ENCODE assay signal across 8 cellular contexts in genomic region chr4:83356899-83357661, GRCh38. TPM values are rescaled to one million over a fixed set of nuclear protein-coding genes. Genes with fewer than 3 reads are reported as not detected.
DNase-seq lines count a peak whose midpoint lies in the region; ATAC-seq and TF ChIP-seq lines count a peak whose summit lies in the region.

No MANE protein-coding gene starts in this region.

- TF ChIP-seq CTCF in vagina (IDR thresholded peaks at IDR 0.05) (no peak), Peyer's patch (IDR thresholded peaks at IDR 0.05) (no peak), BE2C (IDR thresholded peaks at IDR 0.05; ENCODE audit: low read depth, low read length) (no peak)

- no peak overlapping the region for H3K4me3 Mint-ChIP-seq in T-helper 1 cell treated with Interleukin-12 subunit alpha and Interleukin-12 subunit beta and Interleukin-4 antibody, amounts not matched to agents 30 μg/mL and 1 μg/mL, for 36 hours

- DNase-seq in left cardiac atrium (no peak), vagina (ENCODE audit: extremely low spot score in 2 of 2) (no peak), GM19238 (ENCODE audit: insufficient read length, low spot score) (no peak), Peyer's patch (no peak), BE2C (no peak)

- H3K4me1 ChIP-seq in vagina (no peaks in the 10 kb centered on the region), Peyer's patch (no peaks in the 10 kb centered on the region), BE2C (no peaks in the 10 kb centered on the region)

- intact Hi-C loops in left cardiac atrium (cut with DNase I) (no loop called here), vagina (cut with DNase I) (no loop called here)

- H3K9me3 ChIP-seq in vagina (no peaks in the 10 kb centered on the region), Peyer's patch (no peaks in the 10 kb centered on the region), BE2C (no peaks in the 10 kb centered on the region)

- peak; percentile 81 for ATAC-seq in GM18502 (IDR thresholded peaks at IDR 0.05; ENCODE audit: poor library complexity, unreplicated experiment)
- ATAC-seq in HG02571 (IDR thresholded peaks at IDR 0.05; ENCODE audit: unreplicated experiment) = peak; percentile 59
- ATAC-seq in left cardiac atrium = peak; percentile 76 to 95

- H3K9me3 Mint-ChIP-seq in T-helper 1 cell treated with Interleukin-12 subunit alpha and Interleukin-12 subunit beta and Interleukin-4 antibody, amounts not matched to agents 30 μg/mL and 1 μg/mL, for 36 hours = peaks cover 12% of the 10 kb centered on the region

- peaks cover 4% of the 10 kb centered on the region for H3K36me3 Mint-ChIP-seq in T-helper 1 cell treated with Interleukin-12 subunit alpha and Interleukin-12 subunit beta and Interleukin-4 antibody, amounts not matched to agents 30 μg/mL and 1 μg/mL, for 36 hours (ENCODE audit: low read depth)

- H3K36me3 ChIP-seq in vagina (no peaks in the 10 kb centered on the region), Peyer's patch (no peaks in the 10 kb centered on the region), BE2C (no peaks in the 10 kb centered on the region)

- peaks cover 18% of the 10 kb centered on the region for H3K4me1 Mint-ChIP-seq in T-helper 1 cell treated with Interleukin-12 subunit alpha and Interleukin-12 subunit beta and Interleukin-4 antibody, amounts not matched to agents 30 μg/mL and 1 μg/mL, for 36 hours (ENCODE audit: low read depth)

- H3K27ac ChIP-seq in vagina (peak overlapping the region; percentile 47), Peyer's patch (no peak overlapping the region)

- H3K4me3 ChIP-seq in vagina (no peak overlapping the region), Peyer's patch (no peak overlapping the region), BE2C (ENCODE audit: low read depth, low read length) (no peak overlapping the region)

- H3K27me3 ChIP-seq in vagina (no peaks in the 10 kb centered on the region), Peyer's patch (no peaks in the 10 kb centered on the region), BE2C (no peaks in the 10 kb centered on the region)

- no peaks in the 10 kb centered on the region for H3K27me3 Mint-ChIP-seq in T-helper 1 cell treated with Interleukin-12 subunit alpha and Interleukin-12 subunit beta and Interleukin-4 antibody, amounts not matched to agents 30 μg/mL and 1 μg/mL, for 36 hours (ENCODE audit: low read depth)

- TF ChIP-seq POLR2A in vagina (IDR thresholded peaks at IDR 0.05) (no peak), Peyer's patch (IDR thresholded peaks at IDR 0.05) (no peak)

- H3K27ac Mint-ChIP-seq in T-helper 1 cell treated with Interleukin-12 subunit alpha and Interleukin-12 subunit beta and Interleukin-4 antibody, amounts not matched to agents 30 μg/mL and 1 μg/mL, for 36 hours = peak overlapping the region; percentile 41

RNA-seq across cellular contexts. Expression of gene HPSE, which starts 22.4 kb away (rescaled TPM):
- total RNA-seq in left cardiac atrium (1 to 10 TPM; 2.3 to 3.9 TPM), vagina (1.7 TPM), Peyer's patch (1 to 10 TPM in 3 of 4 donors, under 1 TPM in 1; 0.83 to 3.9 (median 2.3) TPM)
- 0.20 TPM for polyA plus RNA-seq in BE2C (2012; ENCODE audit: insufficient read depth, insufficient read length, low read depth)
